In the genomic region with DNA sequence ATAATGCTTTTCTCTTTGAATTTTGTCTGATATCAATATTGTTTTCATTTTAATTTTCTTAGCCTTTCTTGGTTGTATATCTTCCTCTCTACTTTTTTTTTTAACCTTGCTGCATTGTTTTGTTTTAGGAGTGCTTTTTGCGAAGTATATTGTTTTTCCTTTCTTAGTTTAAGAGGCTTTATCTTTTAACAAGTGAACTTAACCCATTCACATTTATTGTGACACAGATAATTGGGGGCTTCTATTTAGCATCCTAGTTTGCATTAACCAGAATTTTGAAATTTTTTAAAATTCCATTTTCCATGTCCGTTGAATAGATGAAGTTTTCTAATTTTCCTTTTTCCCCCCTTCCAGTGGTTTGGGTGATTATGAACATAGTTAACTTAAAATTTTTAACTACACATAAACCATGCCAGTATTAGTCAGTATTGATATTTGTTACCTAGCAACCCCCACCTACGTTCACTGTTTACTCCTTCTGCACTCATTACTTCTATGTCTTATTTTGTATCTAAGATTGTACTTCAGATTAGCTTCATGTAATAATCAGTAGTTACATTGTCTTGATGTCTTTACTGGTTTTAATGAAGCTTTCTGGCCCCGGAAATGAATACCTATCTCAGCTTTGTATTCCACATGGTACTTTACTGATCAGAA, we compare ENCODE assay signal across 30 cellular contexts. TPM values are rescaled to one million over a fixed set of nuclear protein-coding genes. Genes with fewer than 3 reads are reported as not detected.
DNase-seq lines count a peak whose midpoint lies in the region; ATAC-seq and TF ChIP-seq lines count a peak whose summit lies in the region.
"Had no signal": no experiment of that assay in that cellular context is flagged by ENCODE, and none has a peak within 500 bp of the region (broad histone marks: within the 10 kb centered on the region; RNA-seq: fewer than 3 reads in every experiment).

No MANE protein-coding gene starts in this region.

- no peaks in the 10 kb centered on the region for H3K9me3 Mint-ChIP-seq in activated naive CD8-positive, alpha-beta T cell (ENCODE audit: low read depth)
- H3K9me3 Mint-ChIP-seq in activated naive CD8-positive, alpha-beta T cell treated with anti-CD3 and anti-CD28 coated beads for 36 hours = no peaks in the 10 kb centered on the region
- H3K9me3 Mint-ChIP-seq in T-cell (no peaks in the 10 kb centered on the region), endothelial cell (ENCODE audit: unreplicated experiment) (no peaks in the 10 kb centered on the region)
- H3K9me3 Mint-ChIP-seq: neural crest cell had no signal

- DNase-seq in activated naive CD8-positive, alpha-beta T cell treated with anti-CD3 and anti-CD28 coated beads for 36 hours = no peak
- DNase-seq in T-cell = no peak
- no peak for DNase-seq in endothelial cell (ENCODE audit: low spot score)
- no peak for DNase-seq in activated gamma-delta T cell treated with Interleukin-2 at 50 U/mL for 16 hours
- no peak for DNase-seq in stimulated activated CD4-positive, alpha-beta T cell treated with anti-CD3 and anti-CD28 coated beads, Interleukin-2, amount 100 ng/mL, for 24 hours
- DNase-seq: activated CD4-positive, alpha-beta T cell treated with anti-CD3 and anti-CD28 coated beads for 36 hours; amniotic stem cell; effector CD8-positive, alpha-beta T cell; glutamatergic neuron; Kasumi-1; left colon; MV-4-11; NCI-H1436; NCI-H2081; NCI-H2227 treated with DMSO at 0.1 percent for 48 hours; NCI-H526; NK-92 treated with Interleukin-12 subunit alpha and Interleukin-12 subunit beta, amount 100 ng/mL, for 24 hours; ovary; SK-N-SH; stimulated activated naive CD4-positive, alpha-beta T cell treated with Interleukin-2 at 50 U/mL for 16 hours; uterus had no signal

- H3K27me3 Mint-ChIP-seq in activated naive CD8-positive, alpha-beta T cell = no peaks in the 10 kb centered on the region
- H3K27me3 Mint-ChIP-seq in activated naive CD8-positive, alpha-beta T cell treated with anti-CD3 and anti-CD28 coated beads for 36 hours = no peaks in the 10 kb centered on the region
- H3K27me3 Mint-ChIP-seq in T-cell (no peaks in the 10 kb centered on the region), endothelial cell (ENCODE audit: unreplicated experiment) (no peaks in the 10 kb centered on the region)
- H3K27me3 Mint-ChIP-seq: activated CD4-positive, alpha-beta T cell treated with anti-CD3 and anti-CD28 coated beads for 36 hours; B cell had no signal

- H3K27ac ChIP-seq in subcutaneous abdominal adipose tissue (ENCODE audit: low read depth, low read length) = peak overlapping the region; percentile 64
- H3K27ac ChIP-seq: coronary artery, epithelial cell of prostate, ovary, thoracic aorta, uterus had no signal

- no peaks in the 10 kb centered on the region for H3K9me3 ChIP-seq in subcutaneous abdominal adipose tissue (ENCODE audit: control insufficient read depth in 5 of 5, low read length in 5 of 5)
- H3K9me3 ChIP-seq: HAP-1, ovary, SK-N-SH, thoracic aorta, uterus had no signal

- H3K36me3 Mint-ChIP-seq in activated naive CD8-positive, alpha-beta T cell = peaks cover 10% of the 10 kb centered on the region
- peaks cover 31% of the 10 kb centered on the region for H3K36me3 Mint-ChIP-seq in activated naive CD8-positive, alpha-beta T cell treated with anti-CD3 and anti-CD28 coated beads for 36 hours
- H3K36me3 Mint-ChIP-seq in T-cell (peaks cover 40% of the 10 kb centered on the region), endothelial cell (ENCODE audit: low read depth, unreplicated experiment) (peaks cover 4% of the 10 kb centered on the region)

- POLR2A ChIA-PET in T-cell (lab: Charles Lee) = no interaction called here

- peaks cover 36% of the 10 kb centered on the region for H3K4me1 Mint-ChIP-seq in activated naive CD8-positive, alpha-beta T cell (ENCODE audit: low read depth)
- H3K4me1 Mint-ChIP-seq in activated naive CD8-positive, alpha-beta T cell treated with anti-CD3 and anti-CD28 coated beads for 36 hours = peaks cover 26% of the 10 kb centered on the region
- peaks cover 46 to 54% (median 54%) of the 10 kb centered on the region in 3 donors for H3K4me1 Mint-ChIP-seq in T-cell
- H3K4me1 Mint-ChIP-seq in endothelial cell (ENCODE audit: unreplicated experiment) = no peaks in the 10 kb centered on the region

- no peaks in the 10 kb centered on the region for H3K27me3 ChIP-seq in subcutaneous abdominal adipose tissue (ENCODE audit: control insufficient read depth in 5 of 5, insufficient read depth in 4 of 5, low read length in 5 of 5)
- H3K27me3 ChIP-seq: ovary, uterus had no signal

- H3K4me3 Mint-ChIP-seq in activated naive CD8-positive, alpha-beta T cell = no peak overlapping the region
- H3K4me3 Mint-ChIP-seq in activated naive CD8-positive, alpha-beta T cell treated with anti-CD3 and anti-CD28 coated beads for 36 hours = no peak overlapping the region
- H3K4me3 Mint-ChIP-seq in T-cell (no peak overlapping the region), endothelial cell (ENCODE audit: unreplicated experiment) (no peak overlapping the region)
- H3K4me3 Mint-ChIP-seq: activated CD4-positive, alpha-beta T cell treated with anti-CD3 and anti-CD28 coated beads for 36 hours; B cell; neural crest cell had no signal

- CTCF ChIA-PET in T-cell (lab: Charles Lee) = interaction anchor here (0.6 to 0.7 kb wide), 2 partner anchors 43 to 216 kb away, joined by 3 to 6 read pairs; no protein-coding TSS in a partner anchor

- no peak overlapping the region for H3K4me3 ChIP-seq in subcutaneous abdominal adipose tissue (ENCODE audit: low read depth in 1 of 5, low read length in 5 of 5)
- H3K4me3 ChIP-seq: coronary artery, HAP-1, ovary, thoracic aorta, uterus had no signal

- peaks cover 21 to 33% (median 30%) of the 10 kb centered on the region in 5 donors for H3K36me3 ChIP-seq in subcutaneous abdominal adipose tissue (ENCODE audit: control insufficient read depth in 5 of 5, insufficient read depth in 5 of 5, low read length in 5 of 5)
- H3K36me3 ChIP-seq: ovary, uterus had no signal

- peaks cover 0 to 30% (median 21%) of the 10 kb centered on the region in 5 donors for H3K4me1 ChIP-seq in subcutaneous abdominal adipose tissue (ENCODE audit: control insufficient read depth in 5 of 5, insufficient read depth in 5 of 5, low read length in 5 of 5)
- H3K4me1 ChIP-seq: uterus had no signal

- peak overlapping the region; percentile 24 for H3K27ac Mint-ChIP-seq in activated naive CD8-positive, alpha-beta T cell
- no peak overlapping the region for H3K27ac Mint-ChIP-seq in activated naive CD8-positive, alpha-beta T cell treated with anti-CD3 and anti-CD28 coated beads for 36 hours
- H3K27ac Mint-ChIP-seq in T-cell (peak overlapping the region; percentile 41 to 54), endothelial cell (ENCODE audit: unreplicated experiment) (peak overlapping the region; percentile 55)
- H3K27ac Mint-ChIP-seq: activated CD4-positive, alpha-beta T cell treated with anti-CD3 and anti-CD28 coated beads for 36 hours; B cell had no signal

- peak in 1 of 4 experiments; percentile 32 for ATAC-seq in T-cell (replicated peaks in 1 of 4)
- ATAC-seq in GM18870 (IDR thresholded peaks at IDR 0.05; ENCODE audit: unreplicated experiment) = no peak
- ATAC-seq: activated CD4-positive, alpha-beta T cell treated with anti-CD3 and anti-CD28 coated beads for 36 hours; left colon had no signal

- TF ChIP-seq CTCF in endothelial cell (IDR thresholded peaks at IDR 0.05; ENCODE audit: unreplicated experiment) = no peak

- H3K9ac ChIP-seq in subcutaneous abdominal adipose tissue (ENCODE audit: low read length in 5 of 5) = no peak overlapping the region
- H3K9ac ChIP-seq: SK-N-SH had no signal

RNA-seq across cellular contexts. Expression of a gene that starts 44.4 kb away (rescaled TPM):
- total RNA-seq in activated naive CD8-positive, alpha-beta T cell treated with anti-CD3 and anti-CD28 coated beads for 36 hours = 10 to 100 TPM; 30.3 to 33.9 TPM
- total RNA-seq in T-cell = 10 to 100 TPM; 74.7 to 79.4 (median 77.9) TPM
- 60.5 TPM for total RNA-seq in endothelial cell (ENCODE audit: unreplicated experiment)
